11 cellular contexts compared by ENCODE assay signal in the genomic region with DNA sequence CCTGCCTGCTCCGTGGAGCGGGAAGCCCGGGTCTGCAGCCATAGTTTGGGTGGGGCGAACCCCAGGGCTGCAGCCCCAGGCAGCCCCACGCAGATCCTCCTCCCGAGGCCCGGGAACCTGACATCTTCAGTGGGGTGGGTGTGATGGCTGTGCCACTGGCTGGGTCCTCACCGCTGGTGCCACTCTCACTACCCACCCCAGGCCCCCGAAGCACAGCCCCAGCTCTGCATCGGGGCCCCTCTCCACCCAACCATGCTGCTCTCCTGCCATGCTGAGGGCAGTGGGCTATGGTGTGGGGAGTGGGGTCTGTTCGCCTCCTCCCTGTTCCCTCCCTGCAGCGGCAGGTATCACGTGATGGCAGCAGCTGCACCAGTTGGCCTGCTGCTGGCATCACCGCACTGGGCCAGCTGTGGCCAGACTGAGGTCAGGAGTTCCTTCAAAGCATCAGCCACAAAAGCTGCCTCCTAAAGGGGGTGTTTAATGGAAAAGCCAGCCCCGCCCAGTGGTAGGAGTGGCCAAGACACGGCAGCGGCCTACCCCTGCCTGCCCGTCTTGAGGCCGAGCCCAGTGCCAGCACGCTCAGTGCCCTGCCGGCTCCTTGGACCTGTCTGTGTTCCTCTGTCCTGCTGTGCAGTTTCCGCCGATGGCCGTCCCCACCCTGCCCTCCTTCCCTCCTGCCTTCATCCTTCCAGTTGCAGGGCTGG. TPM values are rescaled to one million over a fixed set of nuclear protein-coding genes. Genes with fewer than 3 reads are reported as not detected.
DNase-seq lines count a peak whose midpoint lies in the region; ATAC-seq and TF ChIP-seq lines count a peak whose summit lies in the region.
"Had no signal": no experiment of that assay in that cellular context is flagged by ENCODE, and none has a peak within 500 bp of the region (broad histone marks: within the 10 kb centered on the region; RNA-seq: fewer than 3 reads in every experiment).

No MANE protein-coding gene starts in this region.

- H3K36me3 ChIP-seq in H7 (replicated peaks; ENCODE audit: control insufficient read depth, insufficient read depth, low read length), result peaks cover 1% of the 10 kb centered on the region
- peaks cover 18 to 19% of the 10 kb centered on the region in 2 donors for H3K36me3 ChIP-seq in ascending aorta
- peaks cover 13% of the 10 kb centered on the region; the same call in 1 of the 2 replicates for H3K36me3 ChIP-seq in HAP-1 (replicated peaks)
- H3K36me3 ChIP-seq: uterus had no signal

- TF ChIP-seq CTCF in ascending aorta (IDR thresholded peaks at IDR 0.05), result no peak

- H3K27ac ChIP-seq in right cardiac atrium (ENCODE audit: low read length), result peak overlapping the region; percentile 87
- H3K27ac ChIP-seq in ascending aorta, result no peak overlapping the region
- H3K27ac ChIP-seq: uterus had no signal

- no peaks in the 10 kb centered on the region for H3K4me1 ChIP-seq in right cardiac atrium (ENCODE audit: control insufficient read depth, insufficient read depth, low read length)
- H3K4me1 ChIP-seq in ascending aorta, result no peaks in the 10 kb centered on the region
- H3K4me1 ChIP-seq in HAP-1, result no peaks in the 10 kb centered on the region

- in situ Hi-C loops in HAP-1 (cut with MboI; ENCODE audit: low sequenced_read_pairs), result no loop called here

- H3K27me3 ChIP-seq in H7 (ENCODE audit: control insufficient read depth, insufficient read depth, low read length), result no peaks in the 10 kb centered on the region
- H3K27me3 ChIP-seq in right cardiac atrium (ENCODE audit: control insufficient read depth, insufficient read depth), result no peaks in the 10 kb centered on the region
- H3K27me3 ChIP-seq in ascending aorta, result no peaks in the 10 kb centered on the region
- no peaks in the 10 kb centered on the region for H3K27me3 ChIP-seq in HAP-1 (ENCODE audit: low read depth)
- H3K27me3 ChIP-seq: uterus had no signal

- intact Hi-C loops in right cardiac atrium (cut with DNase I), result no loop called here
- intact Hi-C loops in posterior cingulate gyrus (cut with DNase I), result loop anchor here (5.0 kb wide), 1 partner anchor 59 kb away; a partner anchor contains a TSS
- intact Hi-C loops in ascending aorta (cut with DNase I), result no loop called here

- H3K9me3 ChIP-seq in right cardiac atrium (ENCODE audit: control insufficient read depth, low read length) (no peaks in the 10 kb centered on the region), ascending aorta (no peaks in the 10 kb centered on the region), HAP-1 (no peaks in the 10 kb centered on the region)
- H3K9me3 ChIP-seq: uterus had no signal

- peak in 1 of 2 donors; percentile 1 for ATAC-seq in right cardiac atrium

- WGBS in right cardiac atrium, result 82% methylated on average over 24 of the region's 24 CpGs

- H3K4me3 ChIP-seq in H7 (ENCODE audit: insufficient read depth, low read depth, low read length) (no peak overlapping the region), right cardiac atrium (ENCODE audit: low read length) (no peak overlapping the region), ascending aorta (no peak overlapping the region), HAP-1 (no peak overlapping the region)
- H3K4me3 ChIP-seq: uterus had no signal

- DNase-seq in H7 (peak; percentile 85), anterior cingulate cortex (lab: John Stamatoyannopoulos, UW) (peak in 51 of 58 donors; percentile 6 to 87 (median 53)), right cardiac atrium (peak in 2 of 3 donors; percentile 62 to 63), posterior cingulate gyrus (peak; percentile 42 to 96 (median 73)), NCI-H1105 (lab: John Stamatoyannopoulos, UW) (no peak), NAMALWA (ENCODE audit: low spot score) (no peak), ascending aorta (ENCODE audit: low spot score in 2 of 2) (no peak), HAP-1 (ENCODE audit: low spot score in 2 of 2) (no peak)
- DNase-seq: Calu3; stimulated activated CD4-positive, alpha-beta T cell treated with anti-CD3 and anti-CD28 coated beads, Interleukin-12 subunit alpha, Interleukin-12 subunit beta, amount 100 ng/mL, for 4 hours; uterus had no signal

RNA-seq across cellular contexts. Expression of a gene that starts 10.8 kb away (rescaled TPM):
- 35.2 and 36.7 TPM in 2 replicates for total RNA-seq in H7 (2014; rRNA removed; shearing (Covaris generic))
- total RNA-seq in right cardiac atrium (10 to 100 TPM; 10.6 to 13.7 (median 12.0) TPM), ascending aorta (10.5 TPM)
- 11.1 TPM for polyA plus RNA-seq in right cardiac atrium

RNA-seq across cellular contexts. Expression of a gene that starts 26.9 kb away (rescaled TPM):
- total RNA-seq in H7 (2014; rRNA removed; shearing (Covaris generic)), result 2.0 and 3.1 TPM in 2 replicates
- total RNA-seq in right cardiac atrium (under 1 TPM; 0.32 to 0.64 (median 0.37) TPM), ascending aorta (not detected)
- polyA plus RNA-seq in right cardiac atrium, result 0.25 TPM

RNA-seq across cellular contexts. Expression of a gene that starts 59.3 kb away (rescaled TPM):
- 69.0 and 96.1 TPM in 2 replicates for total RNA-seq in H7 (2014; rRNA removed; shearing (Covaris generic))
- total RNA-seq in right cardiac atrium, result 100 to 1,000 TPM; 299 to 352 (median 320) TPM
- 402 TPM for polyA plus RNA-seq in right cardiac atrium
- 359 TPM for total RNA-seq in ascending aorta

Comparison
In these comparisons a context has a peak if more than half of its experiments do, and no peak if none do; other contexts are left out.
1. DNase-seq: peak in H7 (single experiment), anterior cingulate cortex (51 of 58), right cardiac atrium (2 of 3) and posterior cingulate gyrus (10 of 10); none in NCI-H1105 (single experiment), NAMALWA (single experiment), ascending aorta (0 of 2) and HAP-1 (0 of 2).